ENCODE assay signal across 10 cellular contexts in genomic region chr14:22559041-22559440, GRCh38. TPM values are rescaled to one million over a fixed set of nuclear protein-coding genes. Genes with fewer than 3 reads are reported as not detected.
DNase-seq lines count a peak whose midpoint lies in the region; ATAC-seq and TF ChIP-seq lines count a peak whose summit lies in the region.
"Had no signal": no experiment of that assay in that cellular context is flagged by ENCODE, and none has a peak within 500 bp of the region (broad histone marks: within the 10 kb centered on the region; RNA-seq: fewer than 3 reads in every experiment).

No MANE protein-coding gene starts in this region.

- WGBS in esophagus muscularis mucosa, result 88% methylated on average over 1 of the region's 1 CpG
- WGBS in spleen, 5 donors, result 59 to 77% (median 68%) methylated on average over 1 of the region's 1 CpG

- peak overlapping the region in 3 of 4 donors; percentile 6 to 31 (median 16) for H3K27ac ChIP-seq in esophagus muscularis mucosa (replicated peaks in 1 of 4)
- H3K27ac ChIP-seq in spleen, result peak overlapping the region; percentile 76 to 96 (median 90)
- H3K27ac ChIP-seq: A549 had no signal

- TF ChIP-seq EP300 in esophagus muscularis mucosa (IDR thresholded peaks at IDR 0.05), result no peak

- H3K4me3 Mint-ChIP-seq in activated CD4-positive, alpha-beta T cell treated with anti-CD3 and anti-CD28 coated beads, Interleukin-2, amount 10 ng/mL, durations not matched to agents 24 days and 14 days, result peak overlapping the region; percentile 90
- H3K4me3 Mint-ChIP-seq in T-cell, result peak overlapping the region; percentile 64 to 83 (median 64)

- H3K4me1 ChIP-seq in esophagus muscularis mucosa, result peaks cover 28 to 57% (median 42%) of the 10 kb centered on the region in 4 donors
- H3K4me1 ChIP-seq in spleen, result peaks cover 37 to 100% (median 94%) of the 10 kb centered on the region in 6 donors

- H3K27me3 ChIP-seq in esophagus muscularis mucosa (no peaks in the 10 kb centered on the region), spleen (replicated peaks in 1 of 7) (no peaks in the 10 kb centered on the region)

- POLR2A ChIA-PET in T-cell (lab: Charles Lee), result no interaction called here

- intact Hi-C loops in activated CD4-positive, alpha-beta T cell treated with anti-CD3 and anti-CD28 coated beads, Interleukin-2, amount 10 ng/mL, durations not matched to agents 24 days and 14 days (cut with micrococcal nuclease), result loop anchor here (5.0 to 10.0 kb wide), 7 partner anchors 244 to 1294 kb away; partner anchors contain the start of gene HNRNPC
- intact Hi-C loops in esophagus muscularis mucosa (cut with DNase I), result loop anchor here (5.0 to 10.0 kb wide), 4 partner anchors 93 to 296 kb away; no protein-coding TSS in a partner anchor
- intact Hi-C loops in spleen (cut with DNase I; ENCODE audit: low total_unique reads), result loop anchor here (10.0 kb wide), 1 partner anchor 174 kb away; no protein-coding TSS in a partner anchor

- H3K27ac Mint-ChIP-seq in activated CD4-positive, alpha-beta T cell treated with anti-CD3 and anti-CD28 coated beads, Interleukin-2, amount 10 ng/mL, durations not matched to agents 24 days and 14 days, result peak overlapping the region; percentile 97
- H3K27ac Mint-ChIP-seq in T-cell, result peak overlapping the region; percentile 98 to 99

- ATAC-seq in T-cell (replicated peaks in 1 of 4) (no peak), GM19351 (IDR thresholded peaks at IDR 0.05; ENCODE audit: unreplicated experiment) (no peak)

- CTCF ChIA-PET in T-cell (lab: Charles Lee), result interaction anchor here (1.2 to 4.9 kb wide), 3 partner anchors 8 to 299 kb away, joined by 3 to 176 read pairs (median 4); no protein-coding TSS in a partner anchor

- peaks cover 5% of the 10 kb centered on the region for H3K9me3 Mint-ChIP-seq in activated CD4-positive, alpha-beta T cell treated with anti-CD3 and anti-CD28 coated beads, Interleukin-2, amount 10 ng/mL, durations not matched to agents 24 days and 14 days
- H3K9me3 Mint-ChIP-seq in T-cell, result no peaks in the 10 kb centered on the region

- H3K36me3 Mint-ChIP-seq in activated CD4-positive, alpha-beta T cell treated with anti-CD3 and anti-CD28 coated beads, Interleukin-2, amount 10 ng/mL, durations not matched to agents 24 days and 14 days (ENCODE audit: low read depth), result peaks cover 33% of the 10 kb centered on the region
- H3K36me3 Mint-ChIP-seq in T-cell, result peaks cover 2% of the 10 kb centered on the region

- TF ChIP-seq CTCF in esophagus muscularis mucosa (IDR thresholded peaks at IDR 0.05) (no peak), spleen (IDR thresholded peaks at IDR 0.05 in 8 of 11, conservative IDR thresholded peaks at IDR 0.05 in 3 of 11) (no peak)

- TF ChIP-seq POLR2A in esophagus muscularis mucosa (IDR thresholded peaks at IDR 0.05; ENCODE audit: low read depth) (no peak), spleen (IDR thresholded peaks at IDR 0.05) (no peak)

- no peak overlapping the region for H3K4me3 ChIP-seq in esophagus muscularis mucosa
- H3K4me3 ChIP-seq in spleen, result no peak overlapping the region
- H3K4me3 ChIP-seq: A549 had no signal

- peaks cover 86% of the 10 kb centered on the region for H3K4me1 Mint-ChIP-seq in activated CD4-positive, alpha-beta T cell treated with anti-CD3 and anti-CD28 coated beads, Interleukin-2, amount 10 ng/mL, durations not matched to agents 24 days and 14 days
- H3K4me1 Mint-ChIP-seq in T-cell, result peaks cover 91 to 96% (median 91%) of the 10 kb centered on the region in 3 donors

- peaks cover 4% of the 10 kb centered on the region for H3K27me3 Mint-ChIP-seq in activated CD4-positive, alpha-beta T cell treated with anti-CD3 and anti-CD28 coated beads, Interleukin-2, amount 10 ng/mL, durations not matched to agents 24 days and 14 days
- peaks cover 0 to 2% of the 10 kb centered on the region in 2 donors for H3K27me3 Mint-ChIP-seq in T-cell

- H3K9me3 ChIP-seq in esophagus muscularis mucosa, result no peaks in the 10 kb centered on the region
- no peaks in the 10 kb centered on the region for H3K9me3 ChIP-seq in spleen
- H3K9me3 ChIP-seq: A549 had no signal

- H3K36me3 ChIP-seq in esophagus muscularis mucosa (peaks cover 0 to 16% (median 6%) of the 10 kb centered on the region in 4 donors), spleen (peaks cover 0 to 9% (median 5%) of the 10 kb centered on the region in 6 donors)

- no peak for DNase-seq in activated CD4-positive, alpha-beta T cell treated with anti-CD3 and anti-CD28 coated beads, Interleukin-2, amount 10 ng/mL, durations not matched to agents 24 days and 14 days
- DNase-seq in activated CD4-positive, alpha-beta T cell treated with anti-CD3 and anti-CD28 coated beads, Interleukin-2, amount 50 U/mL, for 48 hours, result no peak
- DNase-seq in T-cell (no peak), esophagus muscularis mucosa (ENCODE audit: extremely low spot score) (no peak), spleen (no peak), HuH-7.5 (ENCODE audit: low spot score) (no peak)
- DNase-seq in stimulated activated CD4-positive, alpha-beta T cell treated with anti-CD3 and anti-CD28 coated beads, Interleukin-2, amount 100 ng/mL, for 48 hours, result no peak
- DNase-seq: NCI-H187 had no signal

RNA-seq across cellular contexts. Expression of gene DAD1, which starts 30.0 kb away (rescaled TPM):
- 255 and 266 TPM in 2 replicates for total RNA-seq in activated CD4-positive, alpha-beta T cell treated with anti-CD3 and anti-CD28 coated beads, Interleukin-2, amount 10 ng/mL, durations not matched to agents 24 days and 14 days
- total RNA-seq in T-cell, result 100 to 1,000 TPM in 4 of 5 donors, 10 to 100 TPM in 1; 80.9 to 127 (median 113) TPM
- total RNA-seq in esophagus muscularis mucosa, result 100 to 1,000 TPM; 118 to 154 (median 131) TPM
- total RNA-seq in spleen, result 100 to 1,000 TPM; 107 to 176 (median 123) TPM
- polyA plus RNA-seq in spleen, result 100 to 1,000 TPM; 102 to 165 (median 147) TPM

RNA-seq across cellular contexts. Expression of gene ABHD4, which starts 39.1 kb away (rescaled TPM):
- 9.7 and 10.3 TPM in 2 replicates for total RNA-seq in activated CD4-positive, alpha-beta T cell treated with anti-CD3 and anti-CD28 coated beads, Interleukin-2, amount 10 ng/mL, durations not matched to agents 24 days and 14 days
- total RNA-seq in T-cell (10 to 100 TPM; 10.1 to 20.9 (median 17.3) TPM), esophagus muscularis mucosa (10 to 100 TPM; 18.7 to 42.3 (median 27.7) TPM), spleen (10 to 100 TPM; 12.0 to 32.8 (median 24.9) TPM)
- 1 to 10 TPM; 7.2 to 8.6 (median 7.9) TPM for polyA plus RNA-seq in spleen
